Comparison of ENCODE assay signal across 11 cellular contexts in the genomic region with DNA sequence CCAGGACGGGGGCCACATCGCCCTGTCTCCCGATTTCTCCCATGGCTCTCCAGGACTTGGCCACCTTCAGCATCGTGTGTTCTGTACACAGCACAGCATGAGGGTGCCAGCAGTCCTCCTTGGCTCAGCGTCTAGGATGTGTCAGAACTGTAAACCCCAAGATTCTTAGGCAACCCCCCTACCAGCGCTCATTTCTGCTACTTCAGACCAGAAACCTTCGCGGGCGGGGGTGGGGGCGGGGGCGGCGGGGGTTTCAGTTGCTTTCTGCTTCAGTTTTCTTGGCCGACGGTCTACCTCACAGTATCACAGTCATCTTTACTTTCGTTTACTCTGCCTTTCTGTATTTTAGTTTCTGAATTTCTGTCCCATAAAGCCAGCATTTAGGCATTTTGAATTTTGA.
A peak's percentile ranks its signal among the peaks of the same experiment; 100 is the strongest.
DNase-seq lines count a peak whose midpoint lies in the region; ATAC-seq and TF ChIP-seq lines count a peak whose summit lies in the region.
"Had no signal": no experiment of that assay in that cellular context is flagged by ENCODE, and none has a peak within 500 bp of the region (broad histone marks: within the 10 kb centered on the region; RNA-seq: fewer than 3 reads in every experiment).

No MANE protein-coding gene starts in this region.

- peak overlapping the region; percentile 26 for H3K4me3 ChIP-seq in GM12875 (ENCODE audit: low read depth, low read length)
- H3K4me3 ChIP-seq in neuronal stem cell (ENCODE audit: low read length in 2 of 2) = no peak overlapping the region
- H3K4me3 ChIP-seq in aorta (ENCODE audit: low read length in 2 of 2) = no peak overlapping the region
- no peak overlapping the region for H3K4me3 ChIP-seq in mesendoderm (ENCODE audit: low read length)
- H3K4me3 ChIP-seq: GM23248 had no signal

- no peak overlapping the region for H2AFZ ChIP-seq in neuronal stem cell (ENCODE audit: low read length)
- H2AFZ ChIP-seq: GM23248 had no signal

- no peak overlapping the region for H2BK120ac ChIP-seq in neuronal stem cell (ENCODE audit: low read depth, low read length)
- H2BK120ac ChIP-seq in mesendoderm (ENCODE audit: low read depth, low read length) = no peak overlapping the region

- H3K4me1 ChIP-seq in neuronal stem cell (ENCODE audit: control insufficient read depth in 2 of 2, insufficient read depth in 1 of 2, low read depth in 1 of 2, low read length in 2 of 2) (peaks cover 5 to 21% of the 10 kb centered on the region in 2 donors), aorta (ENCODE audit: control insufficient read depth in 1 of 2, insufficient read depth in 2 of 2, low read length in 2 of 2) (no peaks in the 10 kb centered on the region), mesendoderm (ENCODE audit: control insufficient read depth, low read depth, low read length) (peaks cover 4% of the 10 kb centered on the region)

- H2BK15ac ChIP-seq in neuronal stem cell (ENCODE audit: low read length) (no peak overlapping the region), mesendoderm (replicated peaks; ENCODE audit: low read depth) (no peak overlapping the region)

- H3K36me3 ChIP-seq in neuronal stem cell (replicated peaks in 1 of 2; ENCODE audit: control insufficient read depth in 2 of 2, insufficient read depth in 2 of 2, low read length in 2 of 2) = no peaks in the 10 kb centered on the region
- no peaks in the 10 kb centered on the region for H3K36me3 ChIP-seq in aorta (ENCODE audit: control insufficient read depth in 1 of 2, insufficient read depth in 2 of 2, low read length in 1 of 2)
- H3K36me3 ChIP-seq in mesendoderm (ENCODE audit: control insufficient read depth, insufficient read depth, low read length) = no peaks in the 10 kb centered on the region

- H3K27me3 ChIP-seq in neuronal stem cell (ENCODE audit: control insufficient read depth in 3 of 3, insufficient read depth in 3 of 3, low read depth in 1 of 3, low read length in 3 of 3) (no peaks in the 10 kb centered on the region), aorta (ENCODE audit: control insufficient read depth in 1 of 2, insufficient read depth in 2 of 2, low read length in 1 of 2) (no peaks in the 10 kb centered on the region), mesendoderm (ENCODE audit: insufficient read depth, low read length, poor library complexity) (no peaks in the 10 kb centered on the region)

- H3K4ac ChIP-seq in neuronal stem cell (ENCODE audit: low read length) (no peak overlapping the region), mesendoderm (ENCODE audit: low read depth, low read length) (no peak overlapping the region)

- DNase-seq in activated CD4-positive, alpha-beta T cell treated with anti-CD3 and anti-CD28 coated beads for 4 hours = peak; percentile 9 to 26
- DNase-seq in neuronal stem cell (ENCODE audit: low spot score) = no peak
- DNase-seq in aorta = no peak
- DNase-seq in mesendoderm = no peak
- DNase-seq in NCI-H187 treated with DMSO at 0.1 percent for 48 hours (lab: John Stamatoyannopoulos, UW) = no peak
- DNase-seq in sciatic nerve (ENCODE audit: low spot score) = no peak
- DNase-seq: Calu3, GM23248, NCI-H1694 treated with DMSO at 0.1 percent for 48 hours had no signal

- H4K5ac ChIP-seq in mesendoderm (ENCODE audit: low read length) = no peak overlapping the region

- intact Hi-C loops in aorta (cut with DNase I) (no loop called here), sciatic nerve (cut with DNase I) (no loop called here)

- no peak overlapping the region for H3K9ac ChIP-seq in neuronal stem cell (ENCODE audit: low read depth, low read length, poor library complexity)
- H3K9ac ChIP-seq in mesendoderm (ENCODE audit: low read length) = no peak overlapping the region
- H3K9ac ChIP-seq: GM23248 had no signal

- H4K8ac ChIP-seq in neuronal stem cell (ENCODE audit: low read depth, low read length) = no peak overlapping the region
- no peak overlapping the region for H4K8ac ChIP-seq in mesendoderm (ENCODE audit: low read depth, low read length)

- H4K91ac ChIP-seq in neuronal stem cell (ENCODE audit: low read depth, low read length, poor library complexity) = no peak overlapping the region

- no peak overlapping the region for H3K4me2 ChIP-seq in neuronal stem cell (ENCODE audit: insufficient read depth, low read length, poor library complexity, severe bottlenecking)
- H3K4me2 ChIP-seq in mesendoderm (ENCODE audit: low read length) = no peak overlapping the region

- no peak overlapping the region for H3K27ac ChIP-seq in neuronal stem cell (replicated peaks; ENCODE audit: low read length)
- no peak overlapping the region for H3K27ac ChIP-seq in aorta (ENCODE audit: low read depth in 1 of 2, low read length in 2 of 2)
- H3K27ac ChIP-seq in mesendoderm (ENCODE audit: low read depth, low read length) = no peak overlapping the region
- H3K27ac ChIP-seq: GM23248 had no signal

- no peak overlapping the region for H3K56ac ChIP-seq in mesendoderm (ENCODE audit: low read length)

- WGBS in neuronal stem cell (ENCODE audit: extremely low coverage in 2 of 2, insufficient read length in 2 of 2, insufficient replicate concordance in 1 of 2), 2 donors = no CpG with 5 or more reads among the region's 15 CpGs
- 71 to 78% methylated on average over 15 of the region's 15 CpGs for WGBS in aorta, 2 donors
- WGBS in mesendoderm (ENCODE audit: extremely low coverage, insufficient coverage, low lambda C conversion rate) = no CpG with 5 or more reads among the region's 15 CpGs

- H2BK5ac ChIP-seq in neuronal stem cell (ENCODE audit: low read length) (no peak overlapping the region), mesendoderm (ENCODE audit: low read length) (no peak overlapping the region)

- peak; percentile 85 for ATAC-seq in GM21723 (IDR thresholded peaks at IDR 0.05; ENCODE audit: unreplicated experiment)
- no peak for ATAC-seq in aorta (ENCODE audit: low FRiP score)
- ATAC-seq in sciatic nerve = no peak

- H3K14ac ChIP-seq in neuronal stem cell (ENCODE audit: low read length) = no peak overlapping the region

- H3K9me3 ChIP-seq in neuronal stem cell (replicated peaks in 1 of 2; ENCODE audit: control insufficient read depth in 2 of 2, insufficient read depth in 1 of 2, low read depth in 1 of 2, low read length in 2 of 2) = no peaks in the 10 kb centered on the region
- no peaks in the 10 kb centered on the region for H3K9me3 ChIP-seq in aorta (ENCODE audit: control insufficient read depth, low read length)

- H2AK5ac ChIP-seq in neuronal stem cell (ENCODE audit: low read depth, low read length) (no peak overlapping the region), mesendoderm (ENCODE audit: low read length) (no peak overlapping the region)

- no peak for TF ChIP-seq CTCF in GM12875 (IDR thresholded peaks at IDR 0.05; ENCODE audit: borderline replicate concordance, insufficient read depth, low read depth, low read length)

- H3K18ac ChIP-seq in neuronal stem cell (ENCODE audit: low read length) (no peak overlapping the region), mesendoderm (ENCODE audit: low read length) (no peak overlapping the region)

- no peaks in the 10 kb centered on the region for H3K79me2 ChIP-seq in mesendoderm (ENCODE audit: control insufficient read depth, insufficient read depth, low read length)

- no peaks in the 10 kb centered on the region for H3K79me1 ChIP-seq in neuronal stem cell (ENCODE audit: low read depth, low read length)
- H3K79me1 ChIP-seq in mesendoderm (ENCODE audit: low read length) = no peaks in the 10 kb centered on the region

- H2BK12ac ChIP-seq in neuronal stem cell (ENCODE audit: low read length) = no peak overlapping the region

- H3K23ac ChIP-seq in neuronal stem cell (ENCODE audit: low read depth, low read length, poor library complexity) (peak overlapping the region; percentile 44), mesendoderm (ENCODE audit: low read length) (no peak overlapping the region)

Comparison
In these comparisons a context has a peak if more than half of its experiments do, and no peak if none do; other contexts are left out.
1. DNase-seq: peak in activated CD4-positive, alpha-beta T cell treated with anti-CD3 and anti-CD28 coated beads for 4 hours (2 of 2); none in neuronal stem cell (single experiment), aorta (0 of 2), mesendoderm (single experiment), NCI-H187 treated with DMSO at 0.1 percent for 48 hours (single experiment) and sciatic nerve (single experiment).